In genomic region chr5:17154211-17154996, GRCh38 we compare ENCODE assay signal across 2 cellular contexts.
TF ChIP-seq lines count a peak whose summit lies in the region.

No MANE protein-coding gene starts in this region.

TF ChIP-seq in A549, 52 proteins besides CTCF, POLR2A, EP300 and RAD21:
- TF ChIP-seq ZFP36 (IDR thresholded peaks at IDR 0.05; ENCODE audit: borderline replicate concordance, partially characterized antibody) (no peak), EHMT2 (IDR thresholded peaks at IDR 0.05; ENCODE audit: low read depth) (no peak), ATOH8 (CRISPR knock-in tag; IDR thresholded peaks at IDR 0.05; ENCODE audit: low read depth) (no peak), BHLHE40 (IDR thresholded peaks at IDR 0.05; ENCODE audit: low read depth, low read length) (no peak), NFE2L2 (conservative IDR thresholded peaks at IDR 0.05; ENCODE audit: low read length) (0 out of 2 replicates have a peak, but pooled peaks have one; percentile 5), FOSL2 (IDR thresholded peaks at IDR 0.05) (no peak), FOSL2 (CRISPR knock-in tag; IDR thresholded peaks at IDR 0.05) (peak; percentile 54), CEBPB (IDR thresholded peaks at IDR 0.05) (no peak), FOSB (CRISPR knock-in tag; IDR thresholded peaks at IDR 0.05) (no peak), JUNB (IDR thresholded peaks at IDR 0.05) (peak; percentile 22; the same call in 1 of the 2 replicates), MAFK (IDR thresholded peaks at IDR 0.05; ENCODE audit: partially characterized antibody) (peak; percentile 74), HOXB13 (CRISPR knock-in tag; IDR thresholded peaks at IDR 0.05; ENCODE audit: low read depth) (no peak)
- TF ChIP-seq, protein P1, sequence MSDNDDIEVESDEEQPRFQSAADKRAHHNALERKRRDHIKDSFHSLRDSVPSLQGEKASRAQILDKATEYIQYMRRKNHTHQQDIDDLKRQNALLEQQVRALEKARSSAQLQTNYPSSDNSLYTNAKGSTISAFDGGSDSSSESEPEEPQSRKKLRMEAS (IDR thresholded peaks at IDR 0.05): peak; percentile 65

TF ChIP-seq in IMR-90, 13 proteins besides CTCF, POLR2A, EP300 and RAD21:
- TF ChIP-seq FOS (IDR thresholded peaks at IDR 0.05; ENCODE audit: low read depth, low read length) (peak; percentile 85), RFX5 (IDR thresholded peaks at IDR 0.05; ENCODE audit: low read depth, low read length) (no peak), NFE2L2 (IDR thresholded peaks at IDR 0.05; ENCODE audit: low read depth, low read length) (peak; percentile 71), MAFK (IDR thresholded peaks at IDR 0.05; ENCODE audit: low read depth, low read length) (peak; percentile 41; the same call in 1 of the 2 replicates), MAZ (IDR thresholded peaks at IDR 0.05; ENCODE audit: borderline replicate concordance, low read depth, low read length) (no peak), SMC3 (IDR thresholded peaks at IDR 0.05; ENCODE audit: low read depth, low read length) (no peak)
